ENCODE assay signal across 2 cellular contexts in genomic region chr3:170419301-170420087, GRCh38.
TF ChIP-seq lines count a peak whose summit lies in the region.

No MANE protein-coding gene starts in this region.

TF ChIP-seq in SK-N-SH, 30 proteins besides CTCF, POLR2A, EP300 and RAD21 (continued from another document):
- TF ChIP-seq IRF3 (IDR thresholded peaks at IDR 0.05; ENCODE audit: low read depth, low read length) = no peak
- TF ChIP-seq REST (IDR thresholded peaks at IDR 0.05; ENCODE audit: low read depth, low read length) = no peak
- no peak for TF ChIP-seq ZBTB33 (IDR thresholded peaks at IDR 0.05; ENCODE audit: borderline replicate concordance, low read depth)
- TF ChIP-seq GATA2 (CRISPR knock-in tag; IDR thresholded peaks at IDR 0.05) = no peak
- no peak for TF ChIP-seq FOXM1 (IDR thresholded peaks at IDR 0.05; ENCODE audit: low read depth)
- TF ChIP-seq TEAD4 (IDR thresholded peaks at IDR 0.05; ENCODE audit: borderline replicate concordance, insufficient read depth) = no peak

TF ChIP-seq in SK-N-SH treated with all-trans-retinoic acid at 6 μM for 48 hours, 23 proteins besides CTCF, POLR2A, EP300 and RAD21 (continued from another document):
- TF ChIP-seq POU6F1 (CRISPR knock-in tag; IDR thresholded peaks at IDR 0.05; ENCODE audit: borderline replicate concordance, low read depth) = no peak
